ENCODE assay signal across 19 cellular contexts in the genomic region with DNA sequence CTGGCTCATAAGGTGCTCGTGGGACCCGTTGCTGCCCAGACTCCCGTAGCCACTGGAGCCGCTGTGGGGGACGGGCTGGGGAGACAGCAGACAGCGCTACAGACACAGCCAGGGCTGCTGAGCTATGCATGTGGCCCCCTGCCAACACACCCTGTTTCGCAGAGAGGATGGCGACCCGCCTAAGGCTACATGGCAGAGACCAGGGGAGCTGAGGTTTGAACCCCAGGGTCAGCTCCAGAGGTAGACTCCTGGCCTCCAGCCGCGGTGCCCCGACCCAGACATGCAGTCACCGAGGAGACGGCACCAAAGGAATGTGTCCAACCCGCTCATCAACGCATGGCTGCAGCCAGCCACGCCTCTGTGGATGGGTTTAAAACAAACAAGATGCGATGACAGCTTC. TPM values are rescaled to one million over a fixed set of nuclear protein-coding genes. Genes with fewer than 3 reads are reported as not detected.
DNase-seq lines count a peak whose midpoint lies in the region; ATAC-seq, FAIRE-seq and TF ChIP-seq lines count a peak whose summit lies in the region.
"Had no signal": no experiment of that assay in that cellular context is flagged by ENCODE, and none has a peak within 500 bp of the region (broad histone marks: within the 10 kb centered on the region; RNA-seq: fewer than 3 reads in every experiment).

No MANE protein-coding gene starts in this region.

- H3K23ac ChIP-seq in IMR-90 (ENCODE audit: low read depth, low read length): no peak overlapping the region

- POLR2A ChIA-PET in IMR-90 (lab: Charles Lee; ENCODE audit: unreplicated experiment): no interaction called here
- POLR2A ChIA-PET in OCI-LY7 (lab: Charles Lee): no interaction called here
- POLR2A ChIA-PET in activated CD4-positive, alpha-beta T cell treated with anti-CD3 and anti-CD28 coated beads, Interleukin-2, amount 10 ng/mL, durations not matched to agents 7 days and 5 days (lab: Charles Lee): interaction anchor here (0.5 kb wide), 1 partner anchor 38 kb away, joined by 3 read pairs; no protein-coding TSS in a partner anchor

- no peak overlapping the region for H3K27ac ChIP-seq in IMR-90 (ENCODE audit: insufficient read depth, low read length)
- no peak overlapping the region for H3K27ac ChIP-seq in astrocyte (ENCODE audit: low read depth, low read length)
- no peak overlapping the region for H3K27ac ChIP-seq in psoas muscle
- H3K27ac ChIP-seq in OCI-LY7 (ENCODE audit: low read depth, low read length, poor library complexity, severe bottlenecking): no peak overlapping the region
- H3K27ac ChIP-seq: tibial nerve, WERI-Rb-1 had no signal

- H2AFZ ChIP-seq in IMR-90 (replicated peaks; ENCODE audit: low read length, poor library complexity): peak overlapping the region; percentile 26
- H2AFZ ChIP-seq in astrocyte (ENCODE audit: low read depth, low read length): peak overlapping the region; percentile 38
- no peak overlapping the region for H2AFZ ChIP-seq in OCI-LY7 (ENCODE audit: low read length)

- H3K9me3 ChIP-seq in IMR-90 (ENCODE audit: control insufficient read depth, insufficient read depth, low read length) (no peaks in the 10 kb centered on the region), astrocyte (ENCODE audit: insufficient read depth, low read depth, low read length) (no peaks in the 10 kb centered on the region), psoas muscle (no peaks in the 10 kb centered on the region), OCI-LY7 (ENCODE audit: low read length) (no peaks in the 10 kb centered on the region)
- H3K9me3 ChIP-seq: tibial nerve had no signal

- H3K36me3 Mint-ChIP-seq in astrocyte (ENCODE audit: low read depth, unreplicated experiment): no peaks in the 10 kb centered on the region
- H3K36me3 Mint-ChIP-seq in activated CD4-positive, alpha-beta T cell treated with anti-CD3 and anti-CD28 coated beads, Interleukin-2, amount 10 ng/mL, durations not matched to agents 7 days and 5 days (ENCODE audit: low read depth): peaks cover 4% of the 10 kb centered on the region

- peaks cover 18% of the 10 kb centered on the region for H3K4me1 Mint-ChIP-seq in astrocyte (ENCODE audit: low read depth, unreplicated experiment)
- H3K4me1 Mint-ChIP-seq in activated CD4-positive, alpha-beta T cell treated with anti-CD3 and anti-CD28 coated beads, Interleukin-2, amount 10 ng/mL, durations not matched to agents 7 days and 5 days: peaks cover 17% of the 10 kb centered on the region

- TF ChIP-seq CTCF in IMR-90 (conservative IDR thresholded peaks at IDR 0.05; ENCODE audit: low read depth, low read length): no peak
- TF ChIP-seq CTCF in astrocyte (IDR thresholded peaks at IDR 0.05; ENCODE audit: insufficient read depth, low read depth, low read length): no peak
- no peak for TF ChIP-seq CTCF in psoas muscle (IDR thresholded peaks at IDR 0.05)
- no peak for TF ChIP-seq CTCF in OCI-LY7 (conservative IDR thresholded peaks at IDR 0.05; ENCODE audit: low read length)

- H2BK15ac ChIP-seq in IMR-90 (ENCODE audit: low read depth, low read length): no peak overlapping the region

- H3K27ac Mint-ChIP-seq in astrocyte (ENCODE audit: unreplicated experiment): no peak overlapping the region
- no peak overlapping the region for H3K27ac Mint-ChIP-seq in activated CD4-positive, alpha-beta T cell treated with anti-CD3 and anti-CD28 coated beads, Interleukin-2, amount 10 ng/mL, durations not matched to agents 7 days and 5 days
- H3K27ac Mint-ChIP-seq: activated CD4-positive, alpha-beta memory T cell treated with anti-CD3 and anti-CD28 coated beads for 36 hours; effector memory CD8-positive, alpha-beta T cell; naive thymus-derived CD8-positive, alpha-beta T cell; stimulated activated naive B cell treated with anti-CD40 and anti-IgM and Interleukin-4, amounts not matched to agents 10 μg/mL and 1 μg/mL and 100 μg/mL, for 72 hours; T-helper 1 cell treated with Interleukin-12 subunit alpha and Interleukin-12 subunit beta and Interleukin-4 antibody, amounts not matched to agents 30 μg/mL and 1 μg/mL, for 36 hours had no signal

- no peak for TF ChIP-seq RAD21 in IMR-90 (IDR thresholded peaks at IDR 0.05; ENCODE audit: low read length)

- FAIRE-seq in astrocyte (lab: Jason Lieb, UNC): no peak

- dilution Hi-C loops in IMR-90 (cut with HindIII; ENCODE audit: low sequenced_read_pairs, unreplicated experiment): no loop called here

- H2BK20ac ChIP-seq in IMR-90 (ENCODE audit: low read depth, low read length): no peak overlapping the region

- CTCF ChIA-PET in IMR-90 (lab: Yijun Ruan, JAX): interaction anchor here (0.9 kb wide), 1 partner anchor 337 kb away, joined by 3 read pairs; no protein-coding TSS in a partner anchor
- CTCF ChIA-PET in OCI-LY7 (lab: Charles Lee; ENCODE audit: unreplicated experiment): no interaction called here
- CTCF ChIA-PET in activated CD4-positive, alpha-beta T cell treated with anti-CD3 and anti-CD28 coated beads, Interleukin-2, amount 10 ng/mL, durations not matched to agents 7 days and 5 days (lab: Charles Lee): interaction anchor here (1.0 to 1.7 kb wide), 2 partner anchors 14 to 93 kb away, joined by 3 to 4 read pairs; no protein-coding TSS in a partner anchor

- no peak overlapping the region for H3K9ac ChIP-seq in IMR-90 (ENCODE audit: low read depth, low read length)
- no peak overlapping the region for H3K9ac ChIP-seq in astrocyte (ENCODE audit: low read length)

- H3K4me2 ChIP-seq in IMR-90 (ENCODE audit: low read depth, low read length): no peak overlapping the region
- H3K4me2 ChIP-seq in astrocyte (ENCODE audit: low read length): peak overlapping the region; percentile 41
- no peak overlapping the region for H3K4me2 ChIP-seq in OCI-LY7 (ENCODE audit: low read length)

- no peak for TF ChIP-seq POLR2A in IMR-90 (IDR thresholded peaks at IDR 0.05; ENCODE audit: low read depth, low read length)

- H4K5ac ChIP-seq in IMR-90 (ENCODE audit: low read depth, low read length): no peak overlapping the region

- no peaks in the 10 kb centered on the region for H3K9me3 Mint-ChIP-seq in astrocyte (ENCODE audit: unreplicated experiment)
- H3K9me3 Mint-ChIP-seq in activated CD4-positive, alpha-beta T cell treated with anti-CD3 and anti-CD28 coated beads, Interleukin-2, amount 10 ng/mL, durations not matched to agents 7 days and 5 days: no peaks in the 10 kb centered on the region
- H3K9me3 Mint-ChIP-seq: activated CD4-positive, alpha-beta memory T cell treated with anti-CD3 and anti-CD28 coated beads for 36 hours; effector memory CD8-positive, alpha-beta T cell; naive thymus-derived CD8-positive, alpha-beta T cell; stimulated activated naive B cell treated with anti-CD40 and anti-IgM and Interleukin-4, amounts not matched to agents 10 μg/mL and 1 μg/mL and 100 μg/mL, for 72 hours; T-helper 1 cell treated with Interleukin-12 subunit alpha and Interleukin-12 subunit beta and Interleukin-4 antibody, amounts not matched to agents 30 μg/mL and 1 μg/mL, for 36 hours had no signal

- H4K8ac ChIP-seq in IMR-90 (ENCODE audit: low read depth in 2 of 2, low read length in 2 of 2): no peak overlapping the region

- no peak overlapping the region for H3K18ac ChIP-seq in IMR-90 (ENCODE audit: low read depth, low read length)

- H3K27me3 Mint-ChIP-seq in astrocyte (ENCODE audit: low read depth, unreplicated experiment): no peaks in the 10 kb centered on the region
- H3K27me3 Mint-ChIP-seq in activated CD4-positive, alpha-beta T cell treated with anti-CD3 and anti-CD28 coated beads, Interleukin-2, amount 10 ng/mL, durations not matched to agents 7 days and 5 days: no peaks in the 10 kb centered on the region
- H3K27me3 Mint-ChIP-seq: activated CD4-positive, alpha-beta memory T cell treated with anti-CD3 and anti-CD28 coated beads for 36 hours; effector memory CD8-positive, alpha-beta T cell; naive thymus-derived CD8-positive, alpha-beta T cell; stimulated activated naive B cell treated with anti-CD40 and anti-IgM and Interleukin-4, amounts not matched to agents 10 μg/mL and 1 μg/mL and 100 μg/mL, for 72 hours had no signal

- ATAC-seq in IMR-90 (ENCODE audit: low read depth) (no peak), psoas muscle (no peak)
- ATAC-seq: effector memory CD8-positive, alpha-beta T cell; naive thymus-derived CD8-positive, alpha-beta T cell; stimulated activated naive B cell treated with anti-CD40 and anti-IgM and Interleukin-4, amounts not matched to agents 10 μg/mL and 1 μg/mL and 100 μg/mL, for 72 hours had no signal

- H3K9me1 ChIP-seq in IMR-90 (ENCODE audit: insufficient read depth, low read length): no peaks in the 10 kb centered on the region

- no peak overlapping the region for H3K56ac ChIP-seq in IMR-90 (ENCODE audit: extremely low read depth, insufficient read depth, low read length)

- no peak for DNase-seq in IMR-90
- peak; percentile 15 for DNase-seq in astrocyte (ENCODE audit: low read depth)
- peak; percentile 64 for DNase-seq in islet precursor cell
- DNase-seq in psoas muscle: peak; percentile 13 to 47
- no peak for DNase-seq in OCI-LY7 (ENCODE audit: low spot score)
- DNase-seq in NOMO-1 (lab: John Stamatoyannopoulos, UW; ENCODE audit: unreplicated experiment in 2 of 2): no peak
- DNase-seq in activated CD4-positive, alpha-beta T cell treated with anti-CD3 and anti-CD28 coated beads, Interleukin-2, amount 10 ng/mL, durations not matched to agents 7 days and 5 days: no peak
- DNase-seq in NCI-H1436 (lab: John Stamatoyannopoulos, UW): no peak
- DNase-seq: activated CD4-positive, alpha-beta memory T cell treated with anti-CD3 and anti-CD28 coated beads for 36 hours; activated T-cell treated with anti-CD3 and anti-CD28 coated beads for 4 hours; effector memory CD8-positive, alpha-beta T cell; KBM-7; naive thymus-derived CD8-positive, alpha-beta T cell; NCI-H524 treated with DMSO at 0.1 percent for 48 hours; SIG-M5; stimulated activated naive B cell treated with anti-CD40 and anti-IgM and Interleukin-4, amounts not matched to agents 10 μg/mL and 1 μg/mL and 100 μg/mL, for 72 hours; WERI-Rb-1 had no signal

- no peak overlapping the region for H2BK5ac ChIP-seq in IMR-90 (ENCODE audit: low read depth, low read length, poor library complexity, severe bottlenecking)

- no peak overlapping the region for H3K4me3 ChIP-seq in IMR-90 (ENCODE audit: insufficient read depth, low read depth, low read length)
- H3K4me3 ChIP-seq in astrocyte (ENCODE audit: insufficient read depth, low read depth, low read length): no peak overlapping the region
- no peak overlapping the region for H3K4me3 ChIP-seq in psoas muscle
- no peak overlapping the region for H3K4me3 ChIP-seq in OCI-LY7 (ENCODE audit: low read depth, low read length, poor library complexity, severe bottlenecking)
- H3K4me3 ChIP-seq: tibial nerve had no signal

- no peaks in the 10 kb centered on the region for H3K79me2 ChIP-seq in astrocyte (ENCODE audit: insufficient read depth, low read length)
- no peaks in the 10 kb centered on the region for H3K79me2 ChIP-seq in OCI-LY7 (ENCODE audit: insufficient read depth, low read depth, low read length)

- no peaks in the 10 kb centered on the region for H3K27me3 ChIP-seq in IMR-90 (ENCODE audit: control insufficient read depth, insufficient read depth, low read length)
- H3K27me3 ChIP-seq in astrocyte (ENCODE audit: insufficient read depth, low read length): no peaks in the 10 kb centered on the region
- no peaks in the 10 kb centered on the region for H3K27me3 ChIP-seq in psoas muscle (ENCODE audit: insufficient read depth in 3 of 3, low read length in 2 of 3)
- H3K27me3 ChIP-seq: tibial nerve had no signal

- H2AK5ac ChIP-seq in IMR-90 (ENCODE audit: low read depth, low read length): no peak overlapping the region

- H4K91ac ChIP-seq in IMR-90 (ENCODE audit: insufficient read depth, low read depth, low read length): no peak overlapping the region

- in situ Hi-C loops in IMR-90 (cut with MboI; ENCODE audit: low sequenced_read_pairs): loop anchor here (5.0 kb wide), 1 partner anchor 404 kb away; a partner anchor contains a TSS

- H3K9me2 ChIP-seq in OCI-LY7 (ENCODE audit: insufficient read depth, low read length): no peaks in the 10 kb centered on the region

- H3K14ac ChIP-seq in IMR-90 (replicated peaks; ENCODE audit: low read depth, low read length): no peak overlapping the region

- H3K4me1 ChIP-seq in IMR-90 (ENCODE audit: control insufficient read depth, insufficient read depth, low read length): peaks cover 5% of the 10 kb centered on the region; the same call in 1 of the 2 replicates
- peaks cover 9% of the 10 kb centered on the region for H3K4me1 ChIP-seq in astrocyte (ENCODE audit: insufficient read depth, low read length)
- H3K4me1 ChIP-seq in psoas muscle: peaks cover 30% of the 10 kb centered on the region
- H3K4me1 ChIP-seq in OCI-LY7 (ENCODE audit: insufficient read depth, low read length, poor library complexity, severe bottlenecking): no peaks in the 10 kb centered on the region

- H3K36me3 ChIP-seq in IMR-90 (ENCODE audit: control insufficient read depth, insufficient read depth, low read length) (peaks cover 10% of the 10 kb centered on the region), astrocyte (ENCODE audit: insufficient read depth, low read length) (peaks cover 4% of the 10 kb centered on the region), psoas muscle (ENCODE audit: insufficient read depth in 1 of 2, low read depth in 1 of 2) (peaks cover 6 to 88% of the 10 kb centered on the region in 2 donors), OCI-LY7 (ENCODE audit: insufficient read depth, low read length) (peaks cover 42% of the 10 kb centered on the region; the same call in 1 of the 2 replicates)

- intact Hi-C loops in IMR-90 (cut with micrococcal nuclease): loop anchor here (10.0 kb wide), 1 partner anchor 486 kb away; no protein-coding TSS in a partner anchor
- intact Hi-C loops in psoas muscle (cut with DNase I): loop anchor here (5.0 kb wide), 3 partner anchors 59 to 99 kb away; a partner anchor contains a TSS
- intact Hi-C loops in OCI-LY7 (cut with micrococcal nuclease; ENCODE audit: unreplicated experiment): no loop called here

- no peak overlapping the region for H2AK9ac ChIP-seq in IMR-90 (replicated peaks; ENCODE audit: low read depth, low read length, poor library complexity)

- no peak overlapping the region; the same call in 1 of the 2 replicates for H3K4ac ChIP-seq in IMR-90 (ENCODE audit: low read depth, low read length)

- H3K4me3 Mint-ChIP-seq in astrocyte (ENCODE audit: unreplicated experiment): no peak overlapping the region
- no peak overlapping the region for H3K4me3 Mint-ChIP-seq in activated CD4-positive, alpha-beta T cell treated with anti-CD3 and anti-CD28 coated beads, Interleukin-2, amount 10 ng/mL, durations not matched to agents 7 days and 5 days
- H3K4me3 Mint-ChIP-seq: activated CD4-positive, alpha-beta memory T cell treated with anti-CD3 and anti-CD28 coated beads for 36 hours; effector memory CD8-positive, alpha-beta T cell; naive thymus-derived CD8-positive, alpha-beta T cell; stimulated activated naive B cell treated with anti-CD40 and anti-IgM and Interleukin-4, amounts not matched to agents 10 μg/mL and 1 μg/mL and 100 μg/mL, for 72 hours; T-helper 1 cell treated with Interleukin-12 subunit alpha and Interleukin-12 subunit beta and Interleukin-4 antibody, amounts not matched to agents 30 μg/mL and 1 μg/mL, for 36 hours had no signal

- no peaks in the 10 kb centered on the region for H3K79me1 ChIP-seq in IMR-90 (ENCODE audit: low read depth in 1 of 2, low read length in 2 of 2)

- no TSS peak for BruUV-seq in IMR-90 (replicated peaks; lab: Mats Ljungman, UMichigan)
- BruUV-seq in OCI-LY7 (replicated peaks; lab: Mats Ljungman, UMichigan): no TSS peak

- no peak overlapping the region for H2BK120ac ChIP-seq in IMR-90 (ENCODE audit: low read depth, low read length)

- 30% methylated on average over 7 of the region's 18 CpGs; no CpG with 5 or more reads in 1 of the 2 experiments for WGBS in IMR-90 (ENCODE audit: extremely low coverage in 2 of 2, insufficient read length in 1 of 2), 2 experiments
- WGBS in psoas muscle, 3 donors: 58 to 70% (median 68%) methylated on average over 18 of the region's 18 CpGs

- 0 out of 2 replicates have a peak, but pooled peaks cover 4% of the 10 kb centered on the region for H4K20me1 ChIP-seq in IMR-90 (ENCODE audit: insufficient read depth, low read length)
- peaks cover 3% of the 10 kb centered on the region for H4K20me1 ChIP-seq in astrocyte (ENCODE audit: insufficient read depth, low read length)
- H4K20me1 ChIP-seq in OCI-LY7 (ENCODE audit: insufficient read depth, low read length): no peaks in the 10 kb centered on the region

RNA-seq across cellular contexts. Expression of a gene that starts 21.0 kb away (rescaled TPM):
- total RNA-seq in IMR-90 (2012; rRNA removed) (1.3 and 1.4 TPM in 2 replicates), astrocyte (1.3 and 3.0 TPM in 2 replicates), psoas muscle (10 to 100 TPM in 2 of 4 donors, 1 to 10 TPM in 2; 4.1 to 13.1 (median 10.9) TPM), OCI-LY7 (2022) (10.9 and 13.8 TPM in 2 replicates)
- polyA plus RNA-seq in IMR-90 (2012; rRNA removed) (3.3 TPM in 2 replicates), psoas muscle (10 to 100 TPM; 35.7 to 54.5 (median 40.6) TPM)
- polyA plus RNA-seq in IMR-90 (2012; cell fraction: cytosol; rRNA removed): 3.6 and 6.2 TPM in 2 replicates
- 9.5 and 25.2 TPM in 2 replicates for polyA plus RNA-seq in IMR-90 (2012; cell fraction: nucleus; rRNA removed; ENCODE audit: low replicate concordance)
- total RNA-seq in OCI-LY7 (2014; rRNA removed; shearing (Covaris generic)): 13.1 and 20.5 TPM in 2 replicates
- 1 to 10 TPM; 1.8 to 3.2 TPM for total RNA-seq in activated CD4-positive, alpha-beta T cell treated with anti-CD3 and anti-CD28 coated beads, Interleukin-2, amount 10 ng/mL, durations not matched to agents 7 days and 5 days

RNA-seq across cellular contexts. Expression of a gene that starts 27.5 kb away (rescaled TPM):
- total RNA-seq in IMR-90 (2012; rRNA removed) (2.8 and 3.2 TPM in 2 replicates), astrocyte (2.0 and 3.5 TPM in 2 replicates), psoas muscle (10 to 100 TPM in 3 of 4 donors, 1 to 10 TPM in 1; 7.8 to 20.7 (median 13.1) TPM), OCI-LY7 (2022) (18.6 and 20.4 TPM in 2 replicates)
- polyA plus RNA-seq in IMR-90 (2012; rRNA removed) (1.7 and 2.1 TPM in 2 replicates), psoas muscle (1 to 10 TPM; 1.9 to 2.5 (median 2.4) TPM)
- 0.60 and 0.80 TPM in 2 replicates for polyA plus RNA-seq in IMR-90 (2012; cell fraction: cytosol; rRNA removed)
- 4.5 and 5.2 TPM in 2 replicates for polyA plus RNA-seq in IMR-90 (2012; cell fraction: nucleus; rRNA removed; ENCODE audit: low replicate concordance)
- total RNA-seq in OCI-LY7 (2014; rRNA removed; shearing (Covaris generic)): 8.4 and 9.7 TPM in 2 replicates
- 10 to 100 TPM; 11.8 to 13.1 TPM for total RNA-seq in activated CD4-positive, alpha-beta T cell treated with anti-CD3 and anti-CD28 coated beads, Interleukin-2, amount 10 ng/mL, durations not matched to agents 7 days and 5 days

RNA-seq across cellular contexts. Expression of a gene that starts 57.4 kb away (rescaled TPM):
- total RNA-seq in IMR-90 (2012; rRNA removed) (13.3 and 15.3 TPM in 2 replicates), astrocyte (32.3 and 35.2 TPM in 2 replicates), psoas muscle (10 to 100 TPM; 31.8 to 43.8 (median 39.3) TPM), OCI-LY7 (2022) (57.3 and 61.8 TPM in 2 replicates)
- polyA plus RNA-seq in IMR-90 (2012; rRNA removed) (44.2 and 44.4 TPM in 2 replicates), psoas muscle (10 to 100 TPM; 55.2 to 66.6 (median 58.4) TPM)
- polyA plus RNA-seq in IMR-90 (2012; cell fraction: cytosol; rRNA removed): 23.3 and 46.0 TPM in 2 replicates
- 79.8 and 140 TPM in 2 replicates for polyA plus RNA-seq in IMR-90 (2012; cell fraction: nucleus; rRNA removed; ENCODE audit: low replicate concordance)
- 33.1 and 36.7 TPM in 2 replicates for total RNA-seq in OCI-LY7 (2014; rRNA removed; shearing (Covaris generic))
- total RNA-seq in activated CD4-positive, alpha-beta T cell treated with anti-CD3 and anti-CD28 coated beads, Interleukin-2, amount 10 ng/mL, durations not matched to agents 7 days and 5 days: 10 to 100 TPM; 59.1 to 63.2 TPM

RNA-seq across cellular contexts. Expression of a gene that starts 59.4 kb away (rescaled TPM):
- 5.9 and 6.9 TPM in 2 replicates for total RNA-seq in IMR-90 (2012; rRNA removed)
- polyA plus RNA-seq in IMR-90 (2012; rRNA removed): 6.0 and 8.3 TPM in 2 replicates
- polyA plus RNA-seq in IMR-90 (2012; cell fraction: cytosol; rRNA removed): 2.4 and 4.0 TPM in 2 replicates
- polyA plus RNA-seq in IMR-90 (2012; cell fraction: nucleus; rRNA removed; ENCODE audit: low replicate concordance): 6.0 and 8.0 TPM in 2 replicates
- 17.8 and 19.6 TPM in 2 replicates for total RNA-seq in astrocyte
- total RNA-seq in psoas muscle: 10 to 100 TPM; 14.9 to 24.7 (median 18.4) TPM
- polyA plus RNA-seq in psoas muscle: 10 to 100 TPM in 1 of 3 donors, 1 to 10 TPM in 2; 2.9 to 30.9 (median 6.9) TPM
- 4.3 and 8.2 TPM in 2 replicates for total RNA-seq in OCI-LY7 (2014; rRNA removed; shearing (Covaris generic))
- 12.8 and 13.8 TPM in 2 replicates for total RNA-seq in OCI-LY7 (2022)
- 1 to 10 TPM; 7.9 to 9.2 TPM for total RNA-seq in activated CD4-positive, alpha-beta T cell treated with anti-CD3 and anti-CD28 coated beads, Interleukin-2, amount 10 ng/mL, durations not matched to agents 7 days and 5 days

Comparison
In these comparisons a context has a peak if more than half of its experiments do, and no peak if none do; other contexts are left out.
1. DNase-seq: peak in astrocyte (single experiment), islet precursor cell (single experiment) and psoas muscle (2 of 2); none in IMR-90 (single experiment), OCI-LY7 (single experiment), NOMO-1 (0 of 2), activated CD4-positive, alpha-beta T cell treated with anti-CD3 and anti-CD28 coated beads, Interleukin-2, amount 10 ng/mL, durations not matched to agents 7 days and 5 days (single experiment) and NCI-H1436 (single experiment).